In genomic region chrX:28988246-28988645, GRCh38 we compare ENCODE assay signal across 21 cellular contexts.
"Had no signal": no experiment of that assay in that cellular context is flagged by ENCODE, and none has a peak within 500 bp of the region (broad histone marks: within the 10 kb centered on the region; RNA-seq: fewer than 3 reads in every experiment).

No MANE protein-coding gene starts in this region.

- DNase-seq: activated CD4-positive, alpha-beta memory T cell treated with anti-CD3 and anti-CD28 coated beads, Interleukin-2, amount 10 ng/mL, durations not matched to agents 7 days and 5 days; activated CD4-positive, alpha-beta T cell treated with anti-CD3 and anti-CD28 coated beads for 48 hours; activated CD4-positive, CD25-positive, alpha-beta regulatory T cell; activated CD8-positive, alpha-beta memory T cell treated with anti-CD3 and anti-CD28 coated beads, Interleukin-2, amount 10 ng/mL, durations not matched to agents 7 days and 5 days; activated naive CD4-positive, alpha-beta T cell treated with Interleukin-2 at 50 U/mL for 16 hours; colonic mucosa; heart right ventricle; immature natural killer cell; kidney glomerular epithelial cell; left ventricle myocardium superior; mucosa of descending colon; naive B cell; right lobe of liver; stimulated activated CD4-positive, alpha-beta T cell treated with anti-CD3 and anti-CD28 coated beads, Interleukin-4, amount 100 ng/mL, for 24 hours; T-helper 9 cell; upper lobe of right lung had no signal

- H3K4me3 Mint-ChIP-seq: activated CD4-positive, alpha-beta memory T cell treated with anti-CD3 and anti-CD28 coated beads, Interleukin-2, amount 10 ng/mL, durations not matched to agents 7 days and 5 days; activated CD8-positive, alpha-beta memory T cell treated with anti-CD3 and anti-CD28 coated beads, Interleukin-2, amount 10 ng/mL, durations not matched to agents 7 days and 5 days; brain; immature natural killer cell; memory B cell; neural crest cell; stimulated activated effector memory CD8-positive, alpha-beta T cell treated with anti-CD3 and anti-CD28 coated beads, Interleukin-12 subunit alpha, Interleukin-12 subunit beta, amount 100 ng/mL, for 72 hours had no signal

- H3K4me1 Mint-ChIP-seq: activated CD4-positive, alpha-beta memory T cell treated with anti-CD3 and anti-CD28 coated beads, Interleukin-2, amount 10 ng/mL, durations not matched to agents 7 days and 5 days; activated CD8-positive, alpha-beta memory T cell treated with anti-CD3 and anti-CD28 coated beads, Interleukin-2, amount 10 ng/mL, durations not matched to agents 7 days and 5 days; immature natural killer cell; memory B cell; naive B cell; stimulated activated effector memory CD8-positive, alpha-beta T cell treated with anti-CD3 and anti-CD28 coated beads, Interleukin-12 subunit alpha, Interleukin-12 subunit beta, amount 100 ng/mL, for 72 hours had no signal

- H3K27ac Mint-ChIP-seq: activated CD4-positive, alpha-beta memory T cell treated with anti-CD3 and anti-CD28 coated beads, Interleukin-2, amount 10 ng/mL, durations not matched to agents 7 days and 5 days; activated CD8-positive, alpha-beta memory T cell treated with anti-CD3 and anti-CD28 coated beads, Interleukin-2, amount 10 ng/mL, durations not matched to agents 7 days and 5 days; activated T-helper 2 cell treated with anti-CD3 and anti-CD28 coated beads, Interferon-gamma antibody, Interleukin-2, Interleukin-4, amounts not matched to agents 10 μg/mL and 5 μg/mL and 100 μg/mL, durations not matched to agents 14 hours and 24 hours and 36 hours; immature natural killer cell; memory B cell; naive B cell; stimulated activated effector memory CD8-positive, alpha-beta T cell treated with anti-CD3 and anti-CD28 coated beads, Interleukin-12 subunit alpha, Interleukin-12 subunit beta, amount 100 ng/mL, for 72 hours had no signal

- H3K9me3 Mint-ChIP-seq: activated T-helper 2 cell treated with anti-CD3 and anti-CD28 coated beads, Interferon-gamma antibody, Interleukin-2, Interleukin-4, amounts not matched to agents 10 μg/mL and 5 μg/mL and 100 μg/mL, durations not matched to agents 14 hours and 24 hours and 36 hours; brain had no signal

- H3K36me3 Mint-ChIP-seq: activated CD8-positive, alpha-beta memory T cell treated with anti-CD3 and anti-CD28 coated beads, Interleukin-2, amount 10 ng/mL, durations not matched to agents 7 days and 5 days; brain; immature natural killer cell; memory B cell; naive B cell; stimulated activated effector memory CD8-positive, alpha-beta T cell treated with anti-CD3 and anti-CD28 coated beads, Interleukin-12 subunit alpha, Interleukin-12 subunit beta, amount 100 ng/mL, for 72 hours had no signal

- ATAC-seq: activated CD8-positive, alpha-beta memory T cell treated with anti-CD3 and anti-CD28 coated beads, Interleukin-2, amount 10 ng/mL, durations not matched to agents 7 days and 5 days; heart right ventricle; left ventricle myocardium superior; mucosa of descending colon; right lobe of liver; stimulated activated effector memory CD8-positive, alpha-beta T cell treated with anti-CD3 and anti-CD28 coated beads, Interleukin-12 subunit alpha, Interleukin-12 subunit beta, amount 100 ng/mL, for 72 hours; upper lobe of right lung had no signal

- H3K27me3 Mint-ChIP-seq: activated CD4-positive, alpha-beta memory T cell treated with anti-CD3 and anti-CD28 coated beads, Interleukin-2, amount 10 ng/mL, durations not matched to agents 7 days and 5 days; activated CD8-positive, alpha-beta memory T cell treated with anti-CD3 and anti-CD28 coated beads, Interleukin-2, amount 10 ng/mL, durations not matched to agents 7 days and 5 days; memory B cell; naive B cell had no signal
